In the genomic region with DNA sequence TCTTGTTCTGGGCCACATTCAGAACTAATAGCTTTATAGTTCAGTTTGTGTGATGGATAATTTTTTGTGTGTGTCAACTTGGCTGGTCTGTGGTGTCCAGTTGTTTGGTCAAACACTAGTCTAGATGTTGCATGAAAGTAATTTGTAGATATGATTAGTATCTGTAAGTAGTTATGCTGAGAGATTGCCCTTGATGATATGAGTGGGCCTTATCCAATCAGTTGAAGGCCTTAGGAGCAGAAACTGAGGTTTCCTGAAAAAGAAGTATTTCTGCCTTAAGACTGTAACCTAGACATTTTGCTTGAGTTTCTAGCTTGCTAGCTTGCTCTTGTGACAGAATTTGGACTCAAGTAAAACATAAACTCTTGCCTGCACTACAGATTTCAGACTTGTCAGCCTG, we compare ENCODE assay signal across 1 cellular context.
TF ChIP-seq lines count a peak whose summit lies in the region.

No MANE protein-coding gene starts in this region.

TF ChIP-seq in K562, 482 proteins besides CTCF, POLR2A, EP300 and RAD21:
- TF ChIP-seq NR2C2 (CRISPR knock-in tag; IDR thresholded peaks at IDR 0.05) (no peak), NR2C2 (tag; IDR thresholded peaks at IDR 0.05) (no peak), RBM34 (IDR thresholded peaks at IDR 0.05; ENCODE audit: borderline replicate concordance, insufficient read depth, low read length) (no peak), ZNF184 (CRISPR knock-in tag; IDR thresholded peaks at IDR 0.05) (no peak), LARP7 (IDR thresholded peaks at IDR 0.05) (no peak), SIRT6 (IDR thresholded peaks at IDR 0.05; ENCODE audit: low read depth, low read length) (no peak), ZNF134 (CRISPR knock-in tag; conservative IDR thresholded peaks at IDR 0.05) (peak; percentile 83)
- TF ChIP-seq, protein P1, sequence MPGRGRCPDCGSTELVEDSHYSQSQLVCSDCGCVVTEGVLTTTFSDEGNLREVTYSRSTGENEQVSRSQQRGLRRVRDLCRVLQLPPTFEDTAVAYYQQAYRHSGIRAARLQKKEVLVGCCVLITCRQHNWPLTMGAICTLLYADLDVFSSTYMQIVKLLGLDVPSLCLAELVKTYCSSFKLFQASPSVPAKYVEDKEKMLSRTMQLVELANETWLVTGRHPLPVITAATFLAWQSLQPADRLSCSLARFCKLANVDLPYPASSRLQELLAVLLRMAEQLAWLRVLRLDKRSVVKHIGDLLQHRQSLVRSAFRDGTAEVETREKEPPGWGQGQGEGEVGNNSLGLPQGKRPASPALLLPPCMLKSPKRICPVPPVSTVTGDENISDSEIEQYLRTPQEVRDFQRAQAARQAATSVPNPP (IDR thresholded peaks at IDR 0.05; ENCODE audit: borderline replicate concordance, insufficient read depth, insufficient read length), result no peak
